ENCODE assay signal across 1 cellular context in genomic region chr3:72459588-72459987, GRCh38.
TF ChIP-seq lines count a peak whose summit lies in the region.

No MANE protein-coding gene starts in this region.

TF ChIP-seq in H1, 55 proteins besides CTCF, POLR2A, EP300 and RAD21:
- TF ChIP-seq CEBPB (IDR thresholded peaks at IDR 0.05; ENCODE audit: low read depth, low read length) (no peak), BACH1 (IDR thresholded peaks at IDR 0.05; ENCODE audit: low read length) (no peak), NRF1 (IDR thresholded peaks at IDR 0.05; ENCODE audit: low read depth, low read length) (no peak), HDAC6 (IDR thresholded peaks at IDR 0.05; ENCODE audit: low read depth, low read length) (no peak), YY1 (IDR thresholded peaks at IDR 0.05; ENCODE audit: low read depth, low read length) (no peak), KDM5A (IDR thresholded peaks at IDR 0.05; ENCODE audit: low read length) (no peak), SIX5 (IDR thresholded peaks at IDR 0.05; ENCODE audit: low read depth, low read length) (no peak), SP4 (IDR thresholded peaks at IDR 0.05; ENCODE audit: low read length) (no peak), FOSL1 (IDR thresholded peaks at IDR 0.05; ENCODE audit: insufficient read depth, low read depth, low read length) (no peak), KDM4A (IDR thresholded peaks at IDR 0.05; ENCODE audit: low read depth, low read length, severe bottlenecking) (no peak), TBP (IDR thresholded peaks at IDR 0.05; ENCODE audit: low read depth, low read length) (no peak), JUN (IDR thresholded peaks at IDR 0.05; ENCODE audit: low read depth, low read length) (no peak)
